8 cellular contexts compared by ENCODE assay signal in the genomic region with DNA sequence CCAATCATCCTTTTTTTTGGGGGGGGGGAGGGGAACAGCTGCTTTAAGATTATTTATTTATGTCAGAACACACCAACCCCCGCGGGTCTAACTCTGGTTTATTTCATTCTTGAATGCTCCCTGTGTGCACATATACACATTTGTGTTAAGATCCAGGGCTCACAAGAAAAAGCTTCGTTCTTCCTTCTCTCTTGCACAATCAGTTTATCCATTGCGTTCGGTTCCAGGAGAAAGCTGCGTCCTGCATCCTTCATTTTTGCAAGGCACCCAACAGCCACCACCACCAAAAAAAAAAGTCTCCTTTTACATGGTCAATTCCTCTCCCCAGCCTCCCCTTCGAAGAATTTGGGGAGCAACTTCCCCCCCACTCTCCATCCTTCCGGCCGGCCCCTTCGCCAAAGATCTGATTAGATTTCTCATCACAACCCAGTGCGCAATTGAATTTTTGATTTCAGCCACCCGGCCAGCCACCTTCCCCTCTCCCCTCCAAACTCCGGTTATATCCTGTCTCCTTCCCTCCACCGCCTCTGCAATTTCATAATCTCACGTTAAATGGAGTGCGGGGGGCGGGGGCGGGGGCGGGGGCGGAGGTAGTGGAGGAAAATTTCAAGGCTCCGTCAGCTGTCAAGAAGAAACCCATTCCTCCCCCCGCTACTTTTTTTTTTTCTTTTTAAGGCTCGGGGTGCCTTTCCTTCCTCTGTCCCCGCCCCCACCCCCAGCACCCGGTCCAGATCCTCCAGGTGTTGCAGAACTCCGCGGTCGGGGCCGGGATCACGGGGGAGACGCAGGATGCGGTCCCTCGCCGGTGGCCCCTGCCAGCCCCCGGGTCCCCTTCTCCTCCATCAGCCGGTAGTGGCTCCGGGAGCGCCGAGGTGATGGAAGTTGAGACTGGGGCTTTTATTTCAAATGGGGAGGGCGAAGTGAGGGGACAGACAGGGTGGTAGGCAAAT.
DNase-seq lines count a peak whose midpoint lies in the region; ATAC-seq and TF ChIP-seq lines count a peak whose summit lies in the region.

No MANE protein-coding gene starts in this region.

- peaks cover 6% of the 10 kb centered on the region for H3K27me3 ChIP-seq in AG04450 (ENCODE audit: control insufficient read depth, insufficient read depth, low read length)

- no peak for TF ChIP-seq CTCF in AG04450 (IDR thresholded peaks at IDR 0.05; ENCODE audit: low read depth, low read length)
- TF ChIP-seq CTCF in neural crest cell (conservative IDR thresholded peaks at IDR 0.05): no peak

- CTCF ChIA-PET in AG04450 (lab: Charles Lee): interaction anchor here (0.5 to 3.9 kb wide), 24 partner anchors 9 to 1849 kb away, joined by 3 to 35 read pairs (median 6); no protein-coding TSS in a partner anchor

- peak overlapping the region; percentile 80 for H3K4me3 ChIP-seq in AG04450 (ENCODE audit: low read depth, low read length)

- H3K9me3 ChIP-seq in AG04450 (ENCODE audit: control insufficient read depth, insufficient read depth, low read length): no peaks in the 10 kb centered on the region

- H3K4me3 Mint-ChIP-seq in neural crest cell: peak overlapping the region; percentile 94

- H3K36me3 Mint-ChIP-seq in neural crest cell (ENCODE audit: low read depth): no peaks in the 10 kb centered on the region

- H3K27me3 Mint-ChIP-seq in neural crest cell (ENCODE audit: low read depth): peaks cover 17% of the 10 kb centered on the region

- peak overlapping the region; percentile 95 for H3K27ac Mint-ChIP-seq in neural crest cell (ENCODE audit: unreplicated experiment)

- peaks cover 46% of the 10 kb centered on the region for H3K4me1 Mint-ChIP-seq in neural crest cell

- H3K9me3 Mint-ChIP-seq in neural crest cell: no peaks in the 10 kb centered on the region

- H3K27ac ChIP-seq in AG04450 (ENCODE audit: low read depth, low read length): no peak overlapping the region

- POLR2A ChIA-PET in AG04450 (lab: Yijun Ruan, JAX): no interaction called here

- no peak for DNase-seq in AG04450 (ENCODE audit: low read depth, low spot score)
- DNase-seq in NCI-H69 (lab: John Stamatoyannopoulos, UW): peak; percentile 87
- DNase-seq in fibroblast of gingiva (ENCODE audit: low read depth): peak; percentile 1
- DNase-seq in neural crest cell (ENCODE audit: low read depth, low spot score): peak; percentile 9
- DNase-seq in NCI-H2171 treated with DMSO at 0.1 percent for 48 hours (lab: John Stamatoyannopoulos, UW): no peak
- no peak for DNase-seq in stimulated activated CD4-positive, alpha-beta T cell treated with anti-CD3 and anti-CD28 coated beads, Interleukin-4, amount 100 ng/mL, for 24 hours

- ATAC-seq in GM19023 (IDR thresholded peaks at IDR 0.05; ENCODE audit: unreplicated experiment): no peak
- no peak for ATAC-seq in GM18520 (IDR thresholded peaks at IDR 0.05; ENCODE audit: unreplicated experiment)

Comparison
In these comparisons a context has a peak if more than half of its experiments do, and no peak if none do; other contexts are left out.
1. DNase-seq: peak in NCI-H69 (single experiment), fibroblast of gingiva (single experiment) and neural crest cell (single experiment); none in AG04450 (single experiment), NCI-H2171 treated with DMSO at 0.1 percent for 48 hours (single experiment) and stimulated activated CD4-positive, alpha-beta T cell treated with anti-CD3 and anti-CD28 coated beads, Interleukin-4, amount 100 ng/mL, for 24 hours (single experiment).